Comparison of ENCODE assay signal across 22 cellular contexts in the genomic region with DNA sequence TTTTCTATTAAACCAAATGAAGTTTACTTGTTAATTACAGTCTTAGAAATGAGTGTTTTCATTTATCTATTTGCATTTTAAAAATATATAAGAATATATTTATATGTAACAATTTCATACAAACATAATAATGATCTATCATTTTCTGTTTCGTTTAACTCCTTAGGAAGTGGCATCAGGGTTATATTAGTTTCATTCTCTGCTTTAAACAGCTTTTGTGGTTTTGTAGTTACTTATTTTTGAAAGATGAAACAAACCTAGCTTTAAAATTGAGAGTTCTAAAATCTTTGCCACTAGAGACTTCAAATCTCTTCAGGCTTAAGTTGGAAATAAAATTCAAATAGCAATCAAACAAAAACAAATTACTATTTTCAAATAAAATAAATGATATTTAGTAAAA.
A peak's percentile ranks its signal among the peaks of the same experiment; 100 is the strongest.
DNase-seq lines count a peak whose midpoint lies in the region; ATAC-seq and TF ChIP-seq lines count a peak whose summit lies in the region.
"Had no signal": no experiment of that assay in that cellular context is flagged by ENCODE, and none has a peak within 500 bp of the region (broad histone marks: within the 10 kb centered on the region; RNA-seq: fewer than 3 reads in every experiment).

No MANE protein-coding gene starts in this region.

- H3K79me2 ChIP-seq in SK-N-SH (ENCODE audit: insufficient read depth) = no peaks in the 10 kb centered on the region

- no peaks in the 10 kb centered on the region for H4K20me1 ChIP-seq in SK-N-SH (ENCODE audit: insufficient read depth)

- WGBS in endodermal cell (ENCODE audit: insufficient coverage in 1 of 2, insufficient read length in 1 of 2), 2 experiments = no CpG with 5 or more reads among the region's 1 CpG
- WGBS in SK-N-SH (ENCODE audit: low lambda C conversion rate) = 23% methylated on average over 1 of the region's 1 CpG

- no peak overlapping the region for H3K27ac ChIP-seq in endodermal cell (ENCODE audit: low read depth, low read length)
- H3K27ac ChIP-seq in SK-N-SH (ENCODE audit: low read depth in 2 of 2, low read length in 1 of 2) = no peak overlapping the region
- H3K27ac ChIP-seq: breast epithelium, lower lobe of right lung, Peyer's patch, right atrium auricular region had no signal

- peaks cover 39% of the 10 kb centered on the region for H3K9me3 Mint-ChIP-seq in endodermal cell
- H3K9me3 Mint-ChIP-seq in activated T-cell treated with anti-CD3 and anti-CD28 coated beads, Interleukin-2, amount 50 U/mL, for 72 hours = peaks cover 0 to 5% of the 10 kb centered on the region in 2 donors
- peaks cover 2% of the 10 kb centered on the region for H3K9me3 Mint-ChIP-seq in activated CD4-positive, alpha-beta T cell treated with anti-CD3 and anti-CD28 coated beads, Interleukin-2, amount 10 ng/mL, durations not matched to agents 7 days and 5 days

- TF ChIP-seq CTCF in endodermal cell (conservative IDR thresholded peaks at IDR 0.05) = no peak
- no peak for TF ChIP-seq CTCF in SK-N-SH (IDR thresholded peaks at IDR 0.05)

- no peaks in the 10 kb centered on the region for H3K4me1 Mint-ChIP-seq in endodermal cell
- no peaks in the 10 kb centered on the region for H3K4me1 Mint-ChIP-seq in activated T-cell treated with anti-CD3 and anti-CD28 coated beads, Interleukin-2, amount 50 U/mL, for 72 hours (ENCODE audit: low read depth)
- no peaks in the 10 kb centered on the region for H3K4me1 Mint-ChIP-seq in activated CD4-positive, alpha-beta T cell treated with anti-CD3 and anti-CD28 coated beads, Interleukin-2, amount 10 ng/mL, durations not matched to agents 7 days and 5 days
- H3K4me1 Mint-ChIP-seq: activated CD8-positive, alpha-beta memory T cell treated with anti-CD3 and anti-CD28 coated beads, Interleukin-2, amount 10 ng/mL, durations not matched to agents 7 days and 5 days; activated naive CD4-positive, alpha-beta T cell treated with anti-CD3 and anti-CD28 coated beads, Interleukin-2, amount 50 U/mL, for 24 hours; T-cell had no signal

- ATAC-seq in GM18858 (IDR thresholded peaks at IDR 0.05; ENCODE audit: unreplicated experiment) (peak; percentile 94), GM21423 (IDR thresholded peaks at IDR 0.05; ENCODE audit: unreplicated experiment) (peak; percentile 95), HG02885 (IDR thresholded peaks at IDR 0.05; ENCODE audit: poor library complexity, unreplicated experiment) (peak; percentile 71), HG03460 (IDR thresholded peaks at IDR 0.05; ENCODE audit: unreplicated experiment) (peak; percentile 85)
- ATAC-seq in activated T-cell treated with anti-CD3 and anti-CD28 coated beads, Interleukin-2, amount 50 U/mL, for 72 hours (replicated peaks in 1 of 2) = no peak
- ATAC-seq: activated CD8-positive, alpha-beta memory T cell treated with anti-CD3 and anti-CD28 coated beads, Interleukin-2, amount 10 ng/mL, durations not matched to agents 7 days and 5 days; lower lobe of right lung; T-cell; WTC11 had no signal

- no peaks in the 10 kb centered on the region for H3K27me3 Mint-ChIP-seq in endodermal cell (ENCODE audit: insufficient read depth)
- no peaks in the 10 kb centered on the region for H3K27me3 Mint-ChIP-seq in activated T-cell treated with anti-CD3 and anti-CD28 coated beads, Interleukin-2, amount 50 U/mL, for 72 hours (ENCODE audit: low read depth)
- H3K27me3 Mint-ChIP-seq in activated CD4-positive, alpha-beta T cell treated with anti-CD3 and anti-CD28 coated beads, Interleukin-2, amount 10 ng/mL, durations not matched to agents 7 days and 5 days = no peaks in the 10 kb centered on the region
- H3K27me3 Mint-ChIP-seq: activated CD8-positive, alpha-beta memory T cell treated with anti-CD3 and anti-CD28 coated beads, Interleukin-2, amount 10 ng/mL, durations not matched to agents 7 days and 5 days; activated naive CD4-positive, alpha-beta T cell treated with anti-CD3 and anti-CD28 coated beads, Interleukin-2, amount 50 U/mL, for 24 hours; T-cell had no signal

- TF ChIP-seq RAD21 in SK-N-SH (IDR thresholded peaks at IDR 0.05; ENCODE audit: low read length) = no peak

- no peaks in the 10 kb centered on the region for H3F3A ChIP-seq in SK-N-SH (replicated peaks; ENCODE audit: insufficient read depth)

- H3K36me3 ChIP-seq in endodermal cell (ENCODE audit: control insufficient read depth, insufficient read depth, low read length) (no peaks in the 10 kb centered on the region), SK-N-SH (replicated peaks in 1 of 2; ENCODE audit: control insufficient read depth in 1 of 2, insufficient read depth in 2 of 2, low read length in 1 of 2) (no peaks in the 10 kb centered on the region)
- H3K36me3 ChIP-seq: breast epithelium, lower lobe of right lung, Peyer's patch, right atrium auricular region had no signal

- no peak for TF ChIP-seq EP300 in SK-N-SH (IDR thresholded peaks at IDR 0.05; ENCODE audit: borderline replicate concordance in 1 of 2, low read depth in 1 of 2, low read length in 1 of 2)

- H3K4me3 ChIP-seq in endodermal cell (ENCODE audit: low read length) (no peak overlapping the region), SK-N-SH (ENCODE audit: low read depth in 2 of 2, low read length in 1 of 2) (no peak overlapping the region)
- H3K4me3 ChIP-seq: breast epithelium, lower lobe of right lung, Peyer's patch, right atrium auricular region had no signal

- H3K9ac ChIP-seq in endodermal cell (ENCODE audit: extremely low read depth, low read length, poor library complexity, severe bottlenecking) (no peak overlapping the region), SK-N-SH (no peak overlapping the region)

- no peak overlapping the region for H3K4me2 ChIP-seq in SK-N-SH

- H3K36me3 Mint-ChIP-seq in endodermal cell (ENCODE audit: low read depth) = no peaks in the 10 kb centered on the region
- no peaks in the 10 kb centered on the region for H3K36me3 Mint-ChIP-seq in activated T-cell treated with anti-CD3 and anti-CD28 coated beads, Interleukin-2, amount 50 U/mL, for 72 hours (ENCODE audit: insufficient read depth in 2 of 2)
- H3K36me3 Mint-ChIP-seq in activated CD4-positive, alpha-beta T cell treated with anti-CD3 and anti-CD28 coated beads, Interleukin-2, amount 10 ng/mL, durations not matched to agents 7 days and 5 days (ENCODE audit: low read depth) = no peaks in the 10 kb centered on the region
- H3K36me3 Mint-ChIP-seq: activated CD8-positive, alpha-beta memory T cell treated with anti-CD3 and anti-CD28 coated beads, Interleukin-2, amount 10 ng/mL, durations not matched to agents 7 days and 5 days; activated naive CD4-positive, alpha-beta T cell treated with anti-CD3 and anti-CD28 coated beads, Interleukin-2, amount 50 U/mL, for 24 hours; T-cell; WTC11 had no signal

- DNase-seq in endodermal cell (no peak), SK-N-SH (no peak)
- DNase-seq in activated T-cell treated with anti-CD3 and anti-CD28 coated beads, Interleukin-2, amount 50 U/mL, for 72 hours = no peak
- no peak for DNase-seq in activated CD4-positive, alpha-beta T cell treated with anti-CD3 and anti-CD28 coated beads, Interleukin-2, amount 10 ng/mL, durations not matched to agents 7 days and 5 days
- DNase-seq: activated CD8-positive, alpha-beta memory T cell treated with anti-CD3 and anti-CD28 coated beads, Interleukin-2, amount 10 ng/mL, durations not matched to agents 7 days and 5 days; DMS53; effector CD8-positive, alpha-beta T cell; lower lobe of right lung; NCI-H1694; NCI-H524; Peyer's patch; stimulated activated CD4-positive, alpha-beta T cell treated with anti-CD3 and anti-CD28 coated beads, Interleukin-2, amount 100 ng/mL, for 24 hours; T-cell; trophoblast cell had no signal

- no peak overlapping the region for H3K27ac Mint-ChIP-seq in endodermal cell
- H3K27ac Mint-ChIP-seq in activated T-cell treated with anti-CD3 and anti-CD28 coated beads, Interleukin-2, amount 50 U/mL, for 72 hours = no peak overlapping the region
- no peak overlapping the region for H3K27ac Mint-ChIP-seq in activated CD4-positive, alpha-beta T cell treated with anti-CD3 and anti-CD28 coated beads, Interleukin-2, amount 10 ng/mL, durations not matched to agents 7 days and 5 days
- H3K27ac Mint-ChIP-seq: activated CD8-positive, alpha-beta memory T cell treated with anti-CD3 and anti-CD28 coated beads, Interleukin-2, amount 10 ng/mL, durations not matched to agents 7 days and 5 days; activated naive CD4-positive, alpha-beta T cell treated with anti-CD3 and anti-CD28 coated beads, Interleukin-2, amount 50 U/mL, for 24 hours; T-cell; WTC11 had no signal

- POLR2A ChIA-PET in SK-N-SH (lab: Yijun Ruan, JAX) = no interaction called here
- POLR2A ChIA-PET in activated CD4-positive, alpha-beta T cell treated with anti-CD3 and anti-CD28 coated beads, Interleukin-2, amount 10 ng/mL, durations not matched to agents 7 days and 5 days (lab: Charles Lee) = no interaction called here

- H3K27me3 ChIP-seq in endodermal cell (ENCODE audit: control insufficient read depth, insufficient read depth, low read length, poor library complexity, severe bottlenecking) = no peaks in the 10 kb centered on the region
- H3K27me3 ChIP-seq in SK-N-SH (ENCODE audit: insufficient read depth) = no peaks in the 10 kb centered on the region
- H3K27me3 ChIP-seq: breast epithelium, Peyer's patch, right atrium auricular region had no signal

- CTCF ChIA-PET in SK-N-SH (lab: Yijun Ruan, JAX) = interaction anchor here (0.9 kb wide), 1 partner anchor 10 kb away, joined by 3 read pairs; no protein-coding TSS in a partner anchor
- CTCF ChIA-PET in activated CD4-positive, alpha-beta T cell treated with anti-CD3 and anti-CD28 coated beads, Interleukin-2, amount 10 ng/mL, durations not matched to agents 7 days and 5 days (lab: Charles Lee) = no interaction called here

- H3K4me3 Mint-ChIP-seq in endodermal cell = no peak overlapping the region
- no peak overlapping the region for H3K4me3 Mint-ChIP-seq in activated T-cell treated with anti-CD3 and anti-CD28 coated beads, Interleukin-2, amount 50 U/mL, for 72 hours
- no peak overlapping the region for H3K4me3 Mint-ChIP-seq in activated CD4-positive, alpha-beta T cell treated with anti-CD3 and anti-CD28 coated beads, Interleukin-2, amount 10 ng/mL, durations not matched to agents 7 days and 5 days
- H3K4me3 Mint-ChIP-seq: activated CD8-positive, alpha-beta memory T cell treated with anti-CD3 and anti-CD28 coated beads, Interleukin-2, amount 10 ng/mL, durations not matched to agents 7 days and 5 days; activated naive CD4-positive, alpha-beta T cell treated with anti-CD3 and anti-CD28 coated beads, Interleukin-2, amount 50 U/mL, for 24 hours; T-cell; WTC11 had no signal

- H3K4me1 ChIP-seq in endodermal cell (ENCODE audit: control insufficient read depth, insufficient read depth, low read length) = no peaks in the 10 kb centered on the region
- H3K4me1 ChIP-seq in SK-N-SH (ENCODE audit: control insufficient read depth in 1 of 2, insufficient read depth in 2 of 2, low read depth in 1 of 2, low read length in 1 of 2) = no peaks in the 10 kb centered on the region
- H3K4me1 ChIP-seq: breast epithelium, lower lobe of right lung, Peyer's patch, right atrium auricular region had no signal

- no peaks in the 10 kb centered on the region for H3K9me2 ChIP-seq in SK-N-SH

- H3K9me3 ChIP-seq in endodermal cell (ENCODE audit: control insufficient read depth, low read length) (peaks cover 9% of the 10 kb centered on the region), SK-N-SH (no peaks in the 10 kb centered on the region)
- H3K9me3 ChIP-seq: breast epithelium, lower lobe of right lung, right atrium auricular region had no signal

- H2AFZ ChIP-seq in SK-N-SH (ENCODE audit: low read depth) = no peak overlapping the region

TF ChIP-seq in SK-N-SH, 30 proteins besides CTCF, POLR2A, EP300 and RAD21 (continues in another document):
- TF ChIP-seq FOXM1 (IDR thresholded peaks at IDR 0.05; ENCODE audit: low read depth) = no peak

Comparison
In these comparisons a context has a peak if more than half of its experiments do, and no peak if none do; other contexts are left out.
1. ATAC-seq: peak in GM18858 (single experiment), GM21423 (single experiment), HG02885 (single experiment) and HG03460 (single experiment); none in activated T-cell treated with anti-CD3 and anti-CD28 coated beads, Interleukin-2, amount 50 U/mL, for 72 hours (0 of 2).